ENCODE assay signal across 8 cellular contexts in genomic region chr1:10210841-10211804, GRCh38. TPM values are rescaled to one million over a fixed set of nuclear protein-coding genes. Genes with fewer than 3 reads are reported as not detected.
DNase-seq lines count a peak whose midpoint lies in the region; ATAC-seq and TF ChIP-seq lines count a peak whose summit lies in the region.

No MANE protein-coding gene starts in this region.

- CTCF ChIA-PET in T-cell (lab: Charles Lee) = interaction anchor here in 1 of 2 donors (0.6 to 2.4 kb wide), 10 partner anchors 7 to 779 kb away, joined by 3 to 16 read pairs (median 4); partner anchors contain the start of genes CENPS and PGD

- H3K27ac Mint-ChIP-seq in T-cell = peak overlapping the region; percentile 27 to 56

- TF ChIP-seq CTCF in cardiac fibroblast (IDR thresholded peaks at IDR 0.05; ENCODE audit: low read depth, low read length) (no peak), retinal pigment epithelial cell (conservative IDR thresholded peaks at IDR 0.05; ENCODE audit: low read depth, low read length) (no peak)

- ATAC-seq in GM21360 (IDR thresholded peaks at IDR 0.05; ENCODE audit: unreplicated experiment) (peak; percentile 11), T-cell (replicated peaks in 1 of 4) (peak in 1 of 4 experiments; percentile 1), GM18519 (IDR thresholded peaks at IDR 0.05; ENCODE audit: low FRiP score, unreplicated experiment) (no peak)

- DNase-seq in CD1c-positive myeloid dendritic cell (ENCODE audit: extremely low spot score) = peak; percentile 74
- DNase-seq in HuH-7.5 (ENCODE audit: low spot score) = peak; percentile 45
- peak in 7 of 34 experiments; percentile 2 to 7 (median 4) for DNase-seq in T-cell
- peak; percentile 96 to 97 for DNase-seq in cardiac fibroblast (ENCODE audit: low read depth in 2 of 2)
- DNase-seq in retinal pigment epithelial cell (ENCODE audit: low read depth) = peak; percentile 66

- H3K27me3 Mint-ChIP-seq in T-cell = peaks cover 0 to 3% of the 10 kb centered on the region in 2 donors

- H3K9me3 ChIP-seq in iPS-18c (ENCODE audit: control insufficient read depth, insufficient read depth, low read length) = no peaks in the 10 kb centered on the region

- H3K4me3 ChIP-seq in cardiac fibroblast (replicated peaks in 1 of 2; ENCODE audit: low read depth in 2 of 2, low read length in 2 of 2) (peak overlapping the region; percentile 95), iPS-18c (ENCODE audit: insufficient read depth, low read depth, low read length) (peak overlapping the region; percentile 98), retinal pigment epithelial cell (ENCODE audit: low read length) (peak overlapping the region; percentile 95)

- H3K4me3 Mint-ChIP-seq in T-cell = peak overlapping the region; percentile 65 to 81 (median 68)

- H3K36me3 Mint-ChIP-seq in T-cell = no peaks in the 10 kb centered on the region

- POLR2A ChIA-PET in T-cell (lab: Charles Lee) = interaction anchor here in 1 of 2 donors (0.6 kb wide), 1 partner anchor 728 kb away, joined by 3 read pairs; no protein-coding TSS in a partner anchor

- peaks cover 32 to 42% (median 37%) of the 10 kb centered on the region in 3 donors for H3K4me1 Mint-ChIP-seq in T-cell

- H3K9me3 Mint-ChIP-seq in T-cell = no peaks in the 10 kb centered on the region

RNA-seq across cellular contexts. Expression of gene KIF1B, which starts 0.8 kb away (rescaled TPM):
- total RNA-seq in T-cell = 10 to 100 TPM; 10.3 to 15.3 (median 13.8) TPM
